Comparison of ENCODE assay signal across 8 cellular contexts in genomic region chr6:87237804-87238203, GRCh38.
DNase-seq lines count a peak whose midpoint lies in the region; TF ChIP-seq lines count a peak whose summit lies in the region.

No MANE protein-coding gene starts in this region.

- CTCF ChIA-PET in activated CD4-positive, alpha-beta memory T cell treated with anti-CD3 and anti-CD28 coated beads for 36 hours (lab: Charles Lee): interaction anchor here (0.9 to 3.9 kb wide), 3 partner anchors 9 to 98 kb away, joined by 3 to 29 read pairs (median 4); no protein-coding TSS in a partner anchor

- H3K27ac ChIP-seq in VCaP (no peak overlapping the region), vagina (no peak overlapping the region)

- no peak overlapping the region for H3K4me3 ChIP-seq in vagina

- H3K27ac Mint-ChIP-seq in activated CD4-positive, alpha-beta memory T cell treated with anti-CD3 and anti-CD28 coated beads for 36 hours: no peak overlapping the region

- H3K4me1 Mint-ChIP-seq in activated CD4-positive, alpha-beta memory T cell treated with anti-CD3 and anti-CD28 coated beads for 36 hours (ENCODE audit: low read depth): peaks cover 8% of the 10 kb centered on the region

- H3K4me3 Mint-ChIP-seq in activated CD4-positive, alpha-beta memory T cell treated with anti-CD3 and anti-CD28 coated beads for 36 hours: no peak overlapping the region

- no peaks in the 10 kb centered on the region for H3K27me3 ChIP-seq in vagina

- DNase-seq in EH (ENCODE audit: low read depth) (peak; percentile 41), HPDE6-E6E7 (ENCODE audit: extremely low spot score) (peak; percentile 14), iPS-NIHi11 (ENCODE audit: low spot score) (peak; percentile 10), vagina (ENCODE audit: extremely low spot score in 2 of 2) (no peak), cerebellar nuclear complex (lab: John Stamatoyannopoulos, UW) (no peak), NCI-H1930 (lab: John Stamatoyannopoulos, UW) (no peak)
- DNase-seq in activated CD4-positive, alpha-beta memory T cell treated with anti-CD3 and anti-CD28 coated beads for 36 hours: no peak

- H3K4me1 ChIP-seq in vagina: no peaks in the 10 kb centered on the region

- no peak for TF ChIP-seq POLR2A in vagina (IDR thresholded peaks at IDR 0.05)

- peak; percentile 66 for TF ChIP-seq CTCF in VCaP (conservative IDR thresholded peaks at IDR 0.05)
- TF ChIP-seq CTCF in vagina (IDR thresholded peaks at IDR 0.05): peak; percentile 20 to 38 (median 28)

- H3K36me3 Mint-ChIP-seq in activated CD4-positive, alpha-beta memory T cell treated with anti-CD3 and anti-CD28 coated beads for 36 hours: peaks cover 15% of the 10 kb centered on the region

- H3K36me3 ChIP-seq in vagina: no peaks in the 10 kb centered on the region

- no peaks in the 10 kb centered on the region for H3K9me3 Mint-ChIP-seq in activated CD4-positive, alpha-beta memory T cell treated with anti-CD3 and anti-CD28 coated beads for 36 hours

- POLR2A ChIA-PET in activated CD4-positive, alpha-beta memory T cell treated with anti-CD3 and anti-CD28 coated beads for 36 hours (lab: Charles Lee): no interaction called here

- H3K27me3 Mint-ChIP-seq in activated CD4-positive, alpha-beta memory T cell treated with anti-CD3 and anti-CD28 coated beads for 36 hours: no peaks in the 10 kb centered on the region

- intact Hi-C loops in vagina (cut with DNase I): no loop called here
- intact Hi-C loops in activated CD4-positive, alpha-beta memory T cell treated with anti-CD3 and anti-CD28 coated beads for 36 hours (cut with micrococcal nuclease): loop anchor here (1.0 to 5.0 kb wide), 3 partner anchors 81 to 171 kb away; partner anchors contain the start of gene ZNF292

- no peaks in the 10 kb centered on the region for H3K9me3 ChIP-seq in vagina

Comparison
In these comparisons a context has a peak if more than half of its experiments do, and no peak if none do; other contexts are left out.
1. DNase-seq: peak in EH (single experiment), HPDE6-E6E7 (single experiment) and iPS-NIHi11 (single experiment); none in vagina (0 of 2), cerebellar nuclear complex (0 of 2), activated CD4-positive, alpha-beta memory T cell treated with anti-CD3 and anti-CD28 coated beads for 36 hours (single experiment) and NCI-H1930 (0 of 2).